ENCODE assay signal across 9 cellular contexts in genomic region chr15:57667171-57667924, GRCh38. TPM values are rescaled to one million over a fixed set of nuclear protein-coding genes. Genes with fewer than 3 reads are reported as not detected.
DNase-seq lines count a peak whose midpoint lies in the region; ATAC-seq, FAIRE-seq and TF ChIP-seq lines count a peak whose summit lies in the region.
"Had no signal": no experiment of that assay in that cellular context is flagged by ENCODE, and none has a peak within 500 bp of the region (broad histone marks: within the 10 kb centered on the region; RNA-seq: fewer than 3 reads in every experiment).

No MANE protein-coding gene starts in this region.

- in situ Hi-C loops in astrocyte of the cerebellum (cut with HindIII; ENCODE audit: low sequenced_read_pairs), result no loop called here

- no peak overlapping the region for H3K4me3 Mint-ChIP-seq in activated CD8-positive, alpha-beta memory T cell treated with anti-CD3 and anti-CD28 coated beads, Interleukin-2, amount 10 ng/mL, durations not matched to agents 7 days and 5 days
- H3K4me3 Mint-ChIP-seq: CD4-positive, CD25-positive, alpha-beta regulatory T cell had no signal

- peaks cover 0 to 14% (median 0%) of the 10 kb centered on the region in 4 donors for H3K4me1 ChIP-seq in tibial nerve

- no peaks in the 10 kb centered on the region for H3K27me3 ChIP-seq in tibial nerve

- H3K27ac ChIP-seq in tibial nerve, result no peak overlapping the region

- CTCF ChIA-PET in activated CD8-positive, alpha-beta memory T cell treated with anti-CD3 and anti-CD28 coated beads, Interleukin-2, amount 10 ng/mL, durations not matched to agents 7 days and 5 days (lab: Charles Lee), result no interaction called here

- TF ChIP-seq POLR2A in tibial nerve (IDR thresholded peaks at IDR 0.05) (no peak), GM12892 (IDR thresholded peaks at IDR 0.05; ENCODE audit: low read depth, low read length) (no peak)

- H3K4me1 Mint-ChIP-seq in activated CD8-positive, alpha-beta memory T cell treated with anti-CD3 and anti-CD28 coated beads, Interleukin-2, amount 10 ng/mL, durations not matched to agents 7 days and 5 days, result no peaks in the 10 kb centered on the region
- H3K4me1 Mint-ChIP-seq: CD4-positive, CD25-positive, alpha-beta regulatory T cell had no signal

- H3K36me3 ChIP-seq in tibial nerve, result no peaks in the 10 kb centered on the region

- DNase-seq in NCI-H345 (lab: John Stamatoyannopoulos, UW) (peak; percentile 20), NCI-H345 treated with DMSO at 0.1 percent for 48 hours (lab: John Stamatoyannopoulos, UW; ENCODE audit: unreplicated experiment) (no peak), astrocyte of the cerebellum (ENCODE audit: low read depth) (peak; percentile 20), iris pigment epithelial cell (ENCODE audit: low read depth) (peak; percentile 66), tibial nerve (ENCODE audit: low spot score in 2 of 2) (no peak), GM12892 (ENCODE audit: insufficient read length) (no peak), posterior cingulate gyrus (no peak)
- DNase-seq in activated CD8-positive, alpha-beta memory T cell treated with anti-CD3 and anti-CD28 coated beads, Interleukin-2, amount 10 ng/mL, durations not matched to agents 7 days and 5 days, result no peak
- DNase-seq: CD4-positive, CD25-positive, alpha-beta regulatory T cell had no signal

- H3K27me3 Mint-ChIP-seq in activated CD8-positive, alpha-beta memory T cell treated with anti-CD3 and anti-CD28 coated beads, Interleukin-2, amount 10 ng/mL, durations not matched to agents 7 days and 5 days, result peaks cover 58% of the 10 kb centered on the region

- H3K36me3 Mint-ChIP-seq in activated CD8-positive, alpha-beta memory T cell treated with anti-CD3 and anti-CD28 coated beads, Interleukin-2, amount 10 ng/mL, durations not matched to agents 7 days and 5 days, result no peaks in the 10 kb centered on the region

- H3K9me3 ChIP-seq in tibial nerve, result no peaks in the 10 kb centered on the region

- H3K27ac Mint-ChIP-seq in activated CD8-positive, alpha-beta memory T cell treated with anti-CD3 and anti-CD28 coated beads, Interleukin-2, amount 10 ng/mL, durations not matched to agents 7 days and 5 days, result no peak overlapping the region
- H3K27ac Mint-ChIP-seq: CD4-positive, CD25-positive, alpha-beta regulatory T cell had no signal

- TF ChIP-seq EP300 in tibial nerve (IDR thresholded peaks at IDR 0.05), result peak in 1 of 2 donors; percentile 39

- H3K4me3 ChIP-seq in astrocyte of the cerebellum (ENCODE audit: low read depth, low read length), result no peak overlapping the region
- no peak overlapping the region for H3K4me3 ChIP-seq in tibial nerve

- WGBS in tibial nerve, 2 donors, result 21 to 28% methylated on average over 10 of the region's 10 CpGs

- H3K9me3 Mint-ChIP-seq in activated CD8-positive, alpha-beta memory T cell treated with anti-CD3 and anti-CD28 coated beads, Interleukin-2, amount 10 ng/mL, durations not matched to agents 7 days and 5 days (ENCODE audit: low read depth), result no peaks in the 10 kb centered on the region
- H3K9me3 Mint-ChIP-seq: CD4-positive, CD25-positive, alpha-beta regulatory T cell had no signal

- no peak for ATAC-seq in activated CD8-positive, alpha-beta memory T cell treated with anti-CD3 and anti-CD28 coated beads, Interleukin-2, amount 10 ng/mL, durations not matched to agents 7 days and 5 days

- no peak for FAIRE-seq in GM12892 (lab: Jason Lieb, UNC)

- intact Hi-C loops in posterior cingulate gyrus (cut with DNase I), result loop anchor here (10.0 kb wide), 3 partner anchors 197 to 517 kb away; partner anchors contain the start of gene ALDH1A2

- TF ChIP-seq CTCF in astrocyte of the cerebellum (IDR thresholded peaks at IDR 0.05; ENCODE audit: low read depth, low read length, missing control alignments), result peak; percentile 59
- TF ChIP-seq CTCF in tibial nerve (IDR thresholded peaks at IDR 0.05), result peak in 4 of 5 experiments; percentile 31 to 61 (median 44)

RNA-seq across cellular contexts. Expression of gene POLR2M, which starts 39.2 kb away (rescaled TPM):
- total RNA-seq in tibial nerve, result 100 to 1,000 TPM in 1 of 4 donors, 10 to 100 TPM in 3; 32.7 to 643 (median 56.4) TPM
- 28.9 TPM for polyA plus RNA-seq in GM12892 (2012; ENCODE audit: missing spikeins)
- total RNA-seq in activated CD8-positive, alpha-beta memory T cell treated with anti-CD3 and anti-CD28 coated beads, Interleukin-2, amount 10 ng/mL, durations not matched to agents 7 days and 5 days, result 10 to 100 TPM; 66.5 to 70.4 TPM

Comparison
In these comparisons a context has a peak if more than half of its experiments do, and no peak if none do; other contexts are left out.
1. DNase-seq: peak in NCI-H345 (single experiment), astrocyte of the cerebellum (single experiment) and iris pigment epithelial cell (single experiment); none in NCI-H345 treated with DMSO at 0.1 percent for 48 hours (single experiment), tibial nerve (0 of 2), GM12892 (single experiment), posterior cingulate gyrus (0 of 10) and activated CD8-positive, alpha-beta memory T cell treated with anti-CD3 and anti-CD28 coated beads, Interleukin-2, amount 10 ng/mL, durations not matched to agents 7 days and 5 days (single experiment).